Comparison of ENCODE assay signal across 1 cellular context in genomic region chr10:63722537-63722936, GRCh38.
TF ChIP-seq lines count a peak whose summit lies in the region.

No MANE protein-coding gene starts in this region.

TF ChIP-seq in GM23338, 12 proteins besides CTCF, POLR2A, EP300 and RAD21 (continued from another document):
- TF ChIP-seq ZNF462 (CRISPR knock-in tag; IDR thresholded peaks at IDR 0.05), result no peak
